Comparison of ENCODE assay signal across 27 cellular contexts in genomic region chr11:68714047-68714856, GRCh38. TPM values are rescaled to one million over a fixed set of nuclear protein-coding genes. Genes with fewer than 3 reads are reported as not detected.
A peak's percentile ranks its signal among the peaks of the same experiment; 100 is the strongest.
DNase-seq lines count a peak whose midpoint lies in the region; ATAC-seq and TF ChIP-seq lines count a peak whose summit lies in the region.
"Had no signal": no experiment of that assay in that cellular context is flagged by ENCODE, and none has a peak within 500 bp of the region (broad histone marks: within the 10 kb centered on the region; RNA-seq: fewer than 3 reads in every experiment).

No MANE protein-coding gene starts in this region.

- peak; percentile 8 for DNase-seq in COLO668 (lab: John Stamatoyannopoulos, UW; ENCODE audit: unreplicated experiment)
- DNase-seq in IMR-90, result no peak
- DNase-seq in globus pallidus (ENCODE audit: low spot score), result peak; percentile 34
- DNase-seq in pons (ENCODE audit: low spot score), result peak; percentile 72
- DNase-seq in activated naive CD4-positive, alpha-beta T cell treated with anti-CD3 and anti-CD28 coated beads, Interleukin-2, amount 10 ng/mL, durations not matched to agents 7 days and 5 days, result no peak
- no peak for DNase-seq in stimulated activated naive CD4-positive, alpha-beta T cell treated with Interleukin-2 at 50 U/mL for 16 hours (lab: John Stamatoyannopoulos, UW)
- DNase-seq: activated CD4-positive, alpha-beta memory T cell treated with anti-CD3 and anti-CD28 coated beads for 36 hours; activated CD4-positive, CD25-positive, alpha-beta regulatory T cell treated with anti-CD3 and anti-CD28 coated beads, Interleukin-2, amount 50 U/mL, for 72 hours; activated CD8-positive, alpha-beta memory T cell treated with anti-CD3 and anti-CD28 coated beads, Interleukin-2, amount 50 U/mL, for 4 hours; effector memory CD8-positive, alpha-beta T cell; GM23248; heart left ventricle; naive thymus-derived CD4-positive, alpha-beta T cell; NCI-H2171 treated with DMSO at 0.1 percent for 48 hours; occipital lobe; Peyer's patch; retina; spleen; stimulated activated CD4-positive, alpha-beta T cell treated with anti-CD3 and anti-CD28 coated beads, Interleukin-2, amount 100 ng/mL, for 48 hours; T-helper 1 cell; trophoblast cell had no signal

- TF ChIP-seq CTCF in IMR-90 (conservative IDR thresholded peaks at IDR 0.05; ENCODE audit: low read depth, low read length), result no peak

- no peak overlapping the region for H3K56ac ChIP-seq in IMR-90 (ENCODE audit: extremely low read depth, insufficient read depth, low read length)

- dilution Hi-C loops in IMR-90 (cut with HindIII; ENCODE audit: low sequenced_read_pairs, unreplicated experiment), result no loop called here

- no peak overlapping the region for H3K18ac ChIP-seq in IMR-90 (ENCODE audit: low read depth, low read length)

- no peaks in the 10 kb centered on the region for H3K9me3 Mint-ChIP-seq in activated naive CD4-positive, alpha-beta T cell treated with anti-CD3 and anti-CD28 coated beads, Interleukin-2, amount 10 ng/mL, durations not matched to agents 7 days and 5 days
- H3K9me3 Mint-ChIP-seq: effector memory CD8-positive, alpha-beta T cell had no signal

- H3K23ac ChIP-seq in IMR-90 (ENCODE audit: low read depth, low read length), result no peak overlapping the region

- no peak overlapping the region for H4K8ac ChIP-seq in IMR-90 (ENCODE audit: low read depth in 2 of 2, low read length in 2 of 2)

- WGBS in IMR-90 (ENCODE audit: extremely low coverage in 2 of 2, insufficient read length in 1 of 2), 2 experiments, result 81 to 100% methylated on average over 1 to 7 of the region's 23 CpGs

- ATAC-seq in IMR-90 (ENCODE audit: low read depth) (no peak), GM18498 (IDR thresholded peaks at IDR 0.05; ENCODE audit: unreplicated experiment) (no peak)
- ATAC-seq: effector memory CD8-positive, alpha-beta T cell; heart left ventricle; left lobe of liver; naive thymus-derived CD4-positive, alpha-beta T cell had no signal

- H3K27ac ChIP-seq in IMR-90 (ENCODE audit: insufficient read depth, low read length), result no peak overlapping the region
- H3K27ac ChIP-seq: cardiac muscle cell, coronary artery, GM23248, heart left ventricle, Peyer's patch, spleen had no signal

- H3K79me1 ChIP-seq in IMR-90 (ENCODE audit: low read depth in 1 of 2, low read length in 2 of 2), result no peaks in the 10 kb centered on the region

- no peak overlapping the region for H3K27ac Mint-ChIP-seq in activated naive CD4-positive, alpha-beta T cell treated with anti-CD3 and anti-CD28 coated beads, Interleukin-2, amount 10 ng/mL, durations not matched to agents 7 days and 5 days
- H3K27ac Mint-ChIP-seq: activated CD4-positive, alpha-beta memory T cell treated with anti-CD3 and anti-CD28 coated beads for 36 hours; activated naive CD4-positive, alpha-beta T cell treated with anti-CD3 and anti-CD28 coated beads, Interleukin-2, amount 50 U/mL, for 24 hours; effector memory CD8-positive, alpha-beta T cell had no signal

- no peak overlapping the region for H4K91ac ChIP-seq in IMR-90 (ENCODE audit: insufficient read depth, low read depth, low read length)

- no peak overlapping the region for H2BK120ac ChIP-seq in IMR-90 (ENCODE audit: low read depth, low read length)

- no peak for TF ChIP-seq POLR2A in IMR-90 (IDR thresholded peaks at IDR 0.05; ENCODE audit: low read depth, low read length)

- no peak overlapping the region for H3K14ac ChIP-seq in IMR-90 (replicated peaks; ENCODE audit: low read depth, low read length)

- no peak overlapping the region for H2BK20ac ChIP-seq in IMR-90 (ENCODE audit: low read depth, low read length)

- H2AK5ac ChIP-seq in IMR-90 (ENCODE audit: low read depth, low read length), result no peak overlapping the region

- no peak overlapping the region for H3K4me3 ChIP-seq in IMR-90 (ENCODE audit: insufficient read depth, low read depth, low read length)
- H3K4me3 ChIP-seq: cardiac muscle cell, coronary artery, GM23248, heart left ventricle, Peyer's patch, spleen had no signal

- no peak overlapping the region for H4K5ac ChIP-seq in IMR-90 (ENCODE audit: low read depth, low read length)

- no peak overlapping the region for H3K9ac ChIP-seq in IMR-90 (ENCODE audit: low read depth, low read length)
- H3K9ac ChIP-seq: GM23248 had no signal

- peaks cover 8% of the 10 kb centered on the region for H3K27me3 Mint-ChIP-seq in activated naive CD4-positive, alpha-beta T cell treated with anti-CD3 and anti-CD28 coated beads, Interleukin-2, amount 10 ng/mL, durations not matched to agents 7 days and 5 days
- H3K27me3 Mint-ChIP-seq: activated CD4-positive, alpha-beta memory T cell treated with anti-CD3 and anti-CD28 coated beads for 36 hours; activated naive CD4-positive, alpha-beta T cell treated with anti-CD3 and anti-CD28 coated beads, Interleukin-2, amount 50 U/mL, for 24 hours had no signal

- no peak overlapping the region for H2BK15ac ChIP-seq in IMR-90 (ENCODE audit: low read depth, low read length)

- H3K27me3 ChIP-seq in IMR-90 (ENCODE audit: control insufficient read depth, insufficient read depth, low read length), result peaks cover 64% of the 10 kb centered on the region
- H3K27me3 ChIP-seq: cardiac muscle cell, Peyer's patch had no signal

- no peak overlapping the region for H2BK5ac ChIP-seq in IMR-90 (ENCODE audit: low read depth, low read length, poor library complexity, severe bottlenecking)

- no peaks in the 10 kb centered on the region; the same call in 1 of the 2 replicates for H3K9me1 ChIP-seq in IMR-90 (ENCODE audit: insufficient read depth, low read length)

- H3K4me1 Mint-ChIP-seq in activated naive CD4-positive, alpha-beta T cell treated with anti-CD3 and anti-CD28 coated beads, Interleukin-2, amount 10 ng/mL, durations not matched to agents 7 days and 5 days, result no peaks in the 10 kb centered on the region
- H3K4me1 Mint-ChIP-seq: activated naive CD4-positive, alpha-beta T cell treated with anti-CD3 and anti-CD28 coated beads, Interleukin-2, amount 50 U/mL, for 24 hours had no signal

- peak overlapping the region; percentile 58 for H2AFZ ChIP-seq in IMR-90 (replicated peaks; ENCODE audit: low read length, poor library complexity)
- H2AFZ ChIP-seq: GM23248 had no signal

- no peak overlapping the region for H3K4ac ChIP-seq in IMR-90 (ENCODE audit: low read depth, low read length)

- POLR2A ChIA-PET in IMR-90 (lab: Charles Lee; ENCODE audit: unreplicated experiment), result no interaction called here

- H3K4me3 Mint-ChIP-seq in activated naive CD4-positive, alpha-beta T cell treated with anti-CD3 and anti-CD28 coated beads, Interleukin-2, amount 10 ng/mL, durations not matched to agents 7 days and 5 days, result no peak overlapping the region
- H3K4me3 Mint-ChIP-seq: activated CD4-positive, alpha-beta memory T cell treated with anti-CD3 and anti-CD28 coated beads for 36 hours; activated naive CD4-positive, alpha-beta T cell treated with anti-CD3 and anti-CD28 coated beads, Interleukin-2, amount 50 U/mL, for 24 hours; effector memory CD8-positive, alpha-beta T cell; naive thymus-derived CD4-positive, alpha-beta T cell had no signal

- BruUV-seq in IMR-90 (replicated peaks; lab: Mats Ljungman, UMichigan), result no TSS peak

- no peak overlapping the region for H3K4me2 ChIP-seq in IMR-90 (ENCODE audit: low read depth, low read length)

- CTCF ChIA-PET in IMR-90 (lab: Yijun Ruan, JAX), result no interaction called here
- CTCF ChIA-PET in activated naive CD4-positive, alpha-beta T cell treated with anti-CD3 and anti-CD28 coated beads, Interleukin-2, amount 10 ng/mL, durations not matched to agents 7 days and 5 days (lab: Charles Lee), result no interaction called here

- no peak overlapping the region for H2AK9ac ChIP-seq in IMR-90 (replicated peaks; ENCODE audit: low read depth, low read length, poor library complexity)

- in situ Hi-C loops in IMR-90 (cut with MboI; ENCODE audit: low sequenced_read_pairs), result no loop called here

- no peaks in the 10 kb centered on the region for H3K4me1 ChIP-seq in IMR-90 (ENCODE audit: control insufficient read depth, insufficient read depth, low read length)
- H3K4me1 ChIP-seq: Peyer's patch had no signal

- peaks cover 10% of the 10 kb centered on the region for H3K9me3 ChIP-seq in IMR-90 (ENCODE audit: control insufficient read depth, insufficient read depth, low read length)
- H3K9me3 ChIP-seq: Peyer's patch had no signal

- intact Hi-C loops in IMR-90 (cut with micrococcal nuclease), result no loop called here

- H4K20me1 ChIP-seq in IMR-90 (ENCODE audit: insufficient read depth, low read length), result no peaks in the 10 kb centered on the region; the same call in 1 of the 2 replicates

- H3K36me3 ChIP-seq in IMR-90 (ENCODE audit: control insufficient read depth, insufficient read depth, low read length), result no peaks in the 10 kb centered on the region
- H3K36me3 ChIP-seq: cardiac muscle cell, heart left ventricle, Peyer's patch had no signal

- no peak for TF ChIP-seq RAD21 in IMR-90 (IDR thresholded peaks at IDR 0.05; ENCODE audit: low read length)

- no peaks in the 10 kb centered on the region for H3K36me3 Mint-ChIP-seq in activated naive CD4-positive, alpha-beta T cell treated with anti-CD3 and anti-CD28 coated beads, Interleukin-2, amount 10 ng/mL, durations not matched to agents 7 days and 5 days

TF ChIP-seq in IMR-90, 13 proteins besides CTCF, POLR2A, EP300 and RAD21 (continues in another document):
- TF ChIP-seq CEBPB (IDR thresholded peaks at IDR 0.05; ENCODE audit: low read depth, low read length), result no peak
- TF ChIP-seq ELK1 (IDR thresholded peaks at IDR 0.05; ENCODE audit: borderline replicate concordance, low read depth, low read length), result no peak
- TF ChIP-seq SMC3 (IDR thresholded peaks at IDR 0.05; ENCODE audit: low read depth, low read length), result no peak
- no peak for TF ChIP-seq RCOR1 (IDR thresholded peaks at IDR 0.05; ENCODE audit: insufficient replicate concordance, low read length)
- no peak for TF ChIP-seq FOS (IDR thresholded peaks at IDR 0.05; ENCODE audit: low read depth, low read length)

RNA-seq across cellular contexts. Expression of gene GAL, which starts 29.9 kb away (rescaled TPM):
- 0.28 TPM in 1 of 2 replicates, not detected in the other for total RNA-seq in IMR-90 (2012; rRNA removed)
- polyA plus RNA-seq in IMR-90 (2012; rRNA removed), result 2.0 and 2.5 TPM in 2 replicates
- 1.7 and 3.2 TPM in 2 replicates for polyA plus RNA-seq in IMR-90 (2012; cell fraction: cytosol; rRNA removed)
- polyA plus RNA-seq in IMR-90 (2012; cell fraction: nucleus; rRNA removed; ENCODE audit: low replicate concordance), result 0.65 and 1.2 TPM in 2 replicates
- total RNA-seq: fibroblast of villous mesenchyme; naive thymus-derived CD4-positive, alpha-beta T cell; occipital lobe; spleen had no signal
- polyA plus RNA-seq: naive thymus-derived CD4-positive, alpha-beta T cell; spleen had no signal

RNA-seq across cellular contexts. Expression of gene TESMIN, which starts 37.1 kb away (rescaled TPM):
- 0.56 and 0.90 TPM in 2 replicates for total RNA-seq in IMR-90 (2012; rRNA removed)
- 2.2 and 3.0 TPM in 2 replicates for polyA plus RNA-seq in IMR-90 (2012; rRNA removed)
- polyA plus RNA-seq in IMR-90 (2012; cell fraction: cytosol; rRNA removed), result 3.0 and 4.0 TPM in 2 replicates
- 3.6 and 4.4 TPM in 2 replicates for polyA plus RNA-seq in IMR-90 (2012; cell fraction: nucleus; rRNA removed; ENCODE audit: low replicate concordance)
- total RNA-seq: GM23248 had no signal

Comparison
In these comparisons a context has a peak if more than half of its experiments do, and no peak if none do; other contexts are left out.
1. DNase-seq: peak in COLO668 (single experiment), globus pallidus (single experiment) and pons (single experiment); none in IMR-90 (single experiment), activated naive CD4-positive, alpha-beta T cell treated with anti-CD3 and anti-CD28 coated beads, Interleukin-2, amount 10 ng/mL, durations not matched to agents 7 days and 5 days (single experiment) and stimulated activated naive CD4-positive, alpha-beta T cell treated with Interleukin-2 at 50 U/mL for 16 hours (single experiment).